In the genomic region with DNA sequence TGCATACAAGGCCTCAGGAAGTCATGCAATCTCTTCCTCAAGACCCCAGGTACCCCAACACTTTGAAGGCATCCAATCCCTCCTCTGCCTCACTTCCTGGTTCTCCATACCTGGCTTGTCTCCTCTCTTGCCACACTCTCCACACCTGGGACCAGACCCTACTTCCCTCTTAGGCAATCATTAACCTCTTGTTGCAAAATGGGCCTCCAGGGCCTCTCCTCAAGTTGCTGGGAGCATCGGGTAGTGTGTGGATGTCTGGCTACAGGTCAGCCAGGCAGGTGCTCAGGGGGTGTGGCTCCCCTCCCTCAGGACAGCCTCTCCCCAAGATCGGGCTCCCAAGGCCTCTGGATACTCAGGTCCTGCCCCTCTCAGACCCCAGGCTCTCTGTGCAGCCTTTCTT, we compare ENCODE assay signal across 1 cellular context.
TF ChIP-seq lines count a peak whose summit lies in the region.

No MANE protein-coding gene starts in this region.

TF ChIP-seq in HepG2, 621 proteins besides CTCF, POLR2A, EP300 and RAD21:
- TF ChIP-seq ZNF510 (CRISPR knock-in tag; IDR thresholded peaks at IDR 0.05; ENCODE audit: low read depth) (no peak), ELF1 (CRISPR knock-in tag; IDR thresholded peaks at IDR 0.05) (peak; percentile 63), CEBPG (CRISPR knock-in tag; IDR thresholded peaks at IDR 0.05) (peak; percentile 64), MAFF (IDR thresholded peaks at IDR 0.05; ENCODE audit: low read depth, low read length) (no peak), NFATC3 (CRISPR knock-in tag; IDR thresholded peaks at IDR 0.05) (no peak), ZEB1 (IDR thresholded peaks at IDR 0.05; ENCODE audit: insufficient replicate concordance, low read depth) (peak; percentile 74), CEBPB (IDR thresholded peaks at IDR 0.05; ENCODE audit: borderline replicate concordance, low read depth, low read length) (peak; percentile 81), ELF3 (CRISPR knock-in tag; IDR thresholded peaks at IDR 0.05) (peak; percentile 52; the same call in 1 of the 2 replicates), HMG20B (CRISPR knock-in tag; conservative IDR thresholded peaks at IDR 0.05) (no peak)
- TF ChIP-seq, protein P1, sequence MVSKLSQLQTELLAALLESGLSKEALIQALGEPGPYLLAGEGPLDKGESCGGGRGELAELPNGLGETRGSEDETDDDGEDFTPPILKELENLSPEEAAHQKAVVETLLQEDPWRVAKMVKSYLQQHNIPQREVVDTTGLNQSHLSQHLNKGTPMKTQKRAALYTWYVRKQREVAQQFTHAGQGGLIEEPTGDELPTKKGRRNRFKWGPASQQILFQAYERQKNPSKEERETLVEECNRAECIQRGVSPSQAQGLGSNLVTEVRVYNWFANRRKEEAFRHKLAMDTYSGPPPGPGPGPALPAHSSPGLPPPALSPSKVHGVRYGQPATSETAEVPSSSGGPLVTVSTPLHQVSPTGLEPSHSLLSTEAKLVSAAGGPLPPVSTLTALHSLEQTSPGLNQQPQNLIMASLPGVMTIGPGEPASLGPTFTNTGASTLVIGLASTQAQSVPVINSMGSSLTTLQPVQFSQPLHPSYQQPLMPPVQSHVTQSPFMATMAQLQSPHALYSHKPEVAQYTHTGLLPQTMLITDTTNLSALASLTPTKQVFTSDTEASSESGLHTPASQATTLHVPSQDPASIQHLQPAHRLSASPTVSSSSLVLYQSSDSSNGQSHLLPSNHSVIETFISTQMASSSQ (IDR thresholded peaks at IDR 0.05; ENCODE audit: low read depth), result peak; percentile 71
- TF ChIP-seq, protein P1 (CRISPR knock-in tag; IDR thresholded peaks at IDR 0.05; ENCODE audit: borderline replicate concordance), result peak; percentile 56; the same call in 1 of the 2 replicates
TF ChIP-seq in HepG2: peak in this region for 6.
